Comparison of ENCODE assay signal across 11 cellular contexts in the genomic region with DNA sequence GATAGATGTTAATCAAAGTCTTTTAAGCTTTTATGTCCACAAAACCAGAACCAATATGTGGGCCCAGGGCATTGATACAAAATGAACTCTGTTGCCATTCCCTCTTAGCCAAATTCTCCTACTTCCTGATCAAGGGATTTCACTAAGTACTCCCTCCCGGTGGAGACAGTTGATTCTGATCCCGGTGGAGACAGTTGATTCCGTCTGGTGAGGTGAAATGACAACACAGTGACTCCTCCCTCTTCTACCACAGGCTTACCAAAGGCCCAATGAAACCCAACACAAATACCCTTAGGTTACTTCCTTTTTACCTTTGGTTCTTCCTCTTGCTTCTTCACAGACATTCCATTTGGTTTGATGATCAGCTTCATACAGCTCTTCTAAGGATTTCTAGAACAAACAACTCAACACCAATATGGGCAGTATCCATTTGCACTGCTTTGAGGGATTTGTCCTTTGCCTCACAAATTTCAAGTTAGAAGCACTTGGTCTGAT.
"Had no signal": no experiment of that assay in that cellular context is flagged by ENCODE, and none has a peak within 500 bp of the region (broad histone marks: within the 10 kb centered on the region; RNA-seq: fewer than 3 reads in every experiment).

No MANE protein-coding gene starts in this region.

- H3K27ac Mint-ChIP-seq: activated B cell treated with CpG ODN at 0.5 μM for 24 hours; mesothelial cell of epicardium; stimulated activated memory B cell treated with anti-CD40 and anti-IgM and Interleukin-4, amounts not matched to agents 10 μg/mL and 1 μg/mL and 100 μg/mL, for 72 hours; T-helper 17 cell had no signal

- H3K27ac ChIP-seq: gastrocnemius medialis, pancreas, tibial nerve, vagina had no signal

- H3K36me3 Mint-ChIP-seq: stimulated activated memory B cell treated with anti-CD40 and anti-IgM and Interleukin-4, amounts not matched to agents 10 μg/mL and 1 μg/mL and 100 μg/mL, for 72 hours had no signal

- H3K4me1 ChIP-seq: pancreas had no signal

- H3K27me3 Mint-ChIP-seq: activated B cell treated with CpG ODN at 0.5 μM for 24 hours; stimulated activated memory B cell treated with anti-CD40 and anti-IgM and Interleukin-4, amounts not matched to agents 10 μg/mL and 1 μg/mL and 100 μg/mL, for 72 hours; T-helper 17 cell had no signal

- H3K9me3 ChIP-seq: gastrocnemius medialis, pancreas, tibial nerve, vagina had no signal

- H3K4me3 Mint-ChIP-seq: activated B cell treated with CpG ODN at 0.5 μM for 24 hours; mesothelial cell of epicardium; stimulated activated memory B cell treated with anti-CD40 and anti-IgM and Interleukin-4, amounts not matched to agents 10 μg/mL and 1 μg/mL and 100 μg/mL, for 72 hours; T-helper 17 cell had no signal

- DNase-seq: activated B cell treated with CpG ODN at 0.5 μM for 24 hours; activated CD4-positive, alpha-beta T cell treated with anti-CD3 and anti-CD28 coated beads, Interleukin-2, amount 50 U/mL, for 1 hour; activated CD8-positive, alpha-beta memory T cell treated with anti-CD3 and anti-CD28 coated beads for 24 hours; activated naive CD4-positive, alpha-beta T cell; gastrocnemius medialis; pancreas; T-helper 17 cell had no signal

- ATAC-seq: gastrocnemius medialis; pancreas; stimulated activated memory B cell treated with anti-CD40 and anti-IgM and Interleukin-4, amounts not matched to agents 10 μg/mL and 1 μg/mL and 100 μg/mL, for 72 hours; T-helper 17 cell had no signal

- H3K9me3 Mint-ChIP-seq: mesothelial cell of epicardium; stimulated activated memory B cell treated with anti-CD40 and anti-IgM and Interleukin-4, amounts not matched to agents 10 μg/mL and 1 μg/mL and 100 μg/mL, for 72 hours had no signal

- H3K27me3 ChIP-seq: gastrocnemius medialis, pancreas, tibial nerve, vagina had no signal
